ENCODE assay signal across 35 cellular contexts in the genomic region with DNA sequence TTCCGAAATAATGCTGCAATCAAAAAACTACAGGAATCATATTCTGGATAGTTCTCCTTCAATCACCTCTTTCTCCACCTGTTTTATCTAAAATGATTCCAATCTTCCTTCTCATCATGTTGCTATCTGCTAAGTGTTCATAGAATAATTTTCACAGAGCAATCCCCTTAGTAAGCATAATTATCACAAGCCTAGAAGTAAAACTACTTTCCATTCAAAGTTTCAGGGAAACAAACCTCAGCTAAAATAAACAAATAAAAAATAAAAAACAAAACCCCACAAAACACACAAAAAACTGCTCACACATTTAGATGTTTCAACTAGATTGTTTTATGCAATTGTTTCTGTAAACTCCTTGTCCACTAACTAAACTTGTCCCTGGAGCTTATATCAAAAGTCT.
"Had no signal": no experiment of that assay in that cellular context is flagged by ENCODE, and none has a peak within 500 bp of the region (broad histone marks: within the 10 kb centered on the region; RNA-seq: fewer than 3 reads in every experiment).

No MANE protein-coding gene starts in this region.

- ATAC-seq: activated CD8-positive, alpha-beta T cell treated with anti-CD3 and anti-CD28 coated beads, Interleukin-2, amount 10 ng/mL, durations not matched to agents 7 days and 5 days; activated naive CD4-positive, alpha-beta T cell treated with anti-CD3 and anti-CD28 coated beads, Interleukin-2, amount 50 U/mL, for 72 hours; activated T-cell treated with anti-CD3 and anti-CD28 coated beads, Interleukin-2, amount 50 U/mL, for 4 hours; activated T-cell treated with anti-CD3 and anti-CD28 coated beads, Interleukin-2, amount 50 U/mL, for 72 hours; activated T-helper 17 cell treated with anti-CD3 and anti-CD28 coated beads, Interleukin-2, amount 50 U/mL, for 72 hours; body of pancreas had no signal

- H3K27me3 ChIP-seq: body of pancreas had no signal

- H3K36me3 Mint-ChIP-seq: activated naive CD4-positive, alpha-beta T cell treated with anti-CD3 and anti-CD28 coated beads, Interleukin-2, amount 50 U/mL, for 72 hours; activated naive CD8-positive, alpha-beta T cell treated with anti-CD3 and anti-CD28 coated beads for 36 hours had no signal

- H3K9me3 Mint-ChIP-seq: activated B cell treated with CpG ODN at 0.5 μM for 24 hours; activated CD4-positive, alpha-beta memory T cell treated with anti-CD3 and anti-CD28 coated beads, Interleukin-2, amount 10 ng/mL, durations not matched to agents 7 days and 5 days; activated CD4-positive, alpha-beta T cell treated with anti-CD3 and anti-CD28 coated beads, Interleukin-2, amount 10 ng/mL, durations not matched to agents 24 days and 14 days; activated naive CD4-positive, alpha-beta T cell treated with anti-CD3 and anti-CD28 coated beads for 36 hours; activated naive CD4-positive, alpha-beta T cell treated with anti-CD3 and anti-CD28 coated beads, Interleukin-2, amount 50 U/mL, for 72 hours; activated naive CD8-positive, alpha-beta T cell treated with anti-CD3 and anti-CD28 coated beads for 36 hours; activated T-cell treated with anti-CD3 and anti-CD28 coated beads, Interleukin-2, amount 50 U/mL, for 4 hours; activated T-cell treated with anti-CD3 and anti-CD28 coated beads, Interleukin-2, amount 50 U/mL, for 72 hours; activated T-helper 1 cell treated with anti-CD3 and anti-CD28 coated beads, Interleukin-12 subunit alpha, Interleukin-12 subunit beta, Interleukin-2, Interleukin-4 antibody, amounts not matched to agents 30 ng/mL and 10 ng/mL and 1 ng/mL, durations not matched to agents 14 hours and 24 hours and 36 hours; activated T-helper 17 cell treated with anti-CD3 and anti-CD28 coated beads, Interleukin-2, amount 50 U/mL, for 72 hours; T-helper 1 cell treated with Interleukin-12 subunit alpha and Interleukin-12 subunit beta and Interleukin-4 antibody, amounts not matched to agents 30 μg/mL and 1 μg/mL, for 36 hours; T-helper 2 cell treated with Interferon-gamma antibody and Interleukin-4, amounts not matched to agents 5 μg/mL and 100 μg/mL, for 36 hours had no signal

- H3K4me3 Mint-ChIP-seq: activated B cell treated with CpG ODN at 0.5 μM for 24 hours; activated CD4-positive, alpha-beta memory T cell treated with anti-CD3 and anti-CD28 coated beads, Interleukin-2, amount 10 ng/mL, durations not matched to agents 7 days and 5 days; activated CD4-positive, alpha-beta T cell treated with anti-CD3 and anti-CD28 coated beads, Interleukin-2, amount 10 ng/mL, durations not matched to agents 24 days and 14 days; activated CD8-positive, alpha-beta T cell treated with anti-CD3 and anti-CD28 coated beads, Interleukin-2, amount 10 ng/mL, durations not matched to agents 7 days and 5 days; activated naive CD4-positive, alpha-beta T cell treated with anti-CD3 and anti-CD28 coated beads for 36 hours; activated naive CD8-positive, alpha-beta T cell treated with anti-CD3 and anti-CD28 coated beads for 36 hours; activated T-cell treated with anti-CD3 and anti-CD28 coated beads, Interleukin-2, amount 50 U/mL, for 4 hours; activated T-cell treated with anti-CD3 and anti-CD28 coated beads, Interleukin-2, amount 50 U/mL, for 72 hours; activated T-helper 1 cell treated with anti-CD3 and anti-CD28 coated beads, Interleukin-12 subunit alpha, Interleukin-12 subunit beta, Interleukin-2, Interleukin-4 antibody, amounts not matched to agents 30 ng/mL and 10 ng/mL and 1 ng/mL, durations not matched to agents 14 hours and 24 hours and 36 hours; activated T-helper 17 cell treated with anti-CD3 and anti-CD28 coated beads, Interleukin-2, amount 50 U/mL, for 72 hours; T-helper 1 cell treated with Interleukin-12 subunit alpha and Interleukin-12 subunit beta and Interleukin-4 antibody, amounts not matched to agents 30 μg/mL and 1 μg/mL, for 36 hours; T-helper 2 cell treated with Interferon-gamma antibody and Interleukin-4, amounts not matched to agents 5 μg/mL and 100 μg/mL, for 36 hours had no signal

- H3K4me1 Mint-ChIP-seq: activated CD4-positive, alpha-beta memory T cell treated with anti-CD3 and anti-CD28 coated beads, Interleukin-2, amount 10 ng/mL, durations not matched to agents 7 days and 5 days; activated CD4-positive, alpha-beta T cell treated with anti-CD3 and anti-CD28 coated beads, Interleukin-2, amount 10 ng/mL, durations not matched to agents 24 days and 14 days; activated naive CD8-positive, alpha-beta T cell treated with anti-CD3 and anti-CD28 coated beads for 36 hours; activated T-helper 17 cell treated with anti-CD3 and anti-CD28 coated beads, Interleukin-2, amount 50 U/mL, for 72 hours had no signal

- H3K27ac Mint-ChIP-seq: activated B cell treated with CpG ODN at 0.5 μM for 24 hours; activated CD4-positive, alpha-beta memory T cell treated with anti-CD3 and anti-CD28 coated beads, Interleukin-2, amount 10 ng/mL, durations not matched to agents 7 days and 5 days; activated CD4-positive, alpha-beta T cell treated with anti-CD3 and anti-CD28 coated beads, Interleukin-2, amount 10 ng/mL, durations not matched to agents 24 days and 14 days; activated CD8-positive, alpha-beta T cell treated with anti-CD3 and anti-CD28 coated beads, Interleukin-2, amount 10 ng/mL, durations not matched to agents 7 days and 5 days; activated naive CD4-positive, alpha-beta T cell treated with anti-CD3 and anti-CD28 coated beads for 36 hours; activated naive CD4-positive, alpha-beta T cell treated with anti-CD3 and anti-CD28 coated beads, Interleukin-2, amount 50 U/mL, for 72 hours; activated naive CD8-positive, alpha-beta T cell treated with anti-CD3 and anti-CD28 coated beads for 36 hours; activated T-cell treated with anti-CD3 and anti-CD28 coated beads, Interleukin-2, amount 50 U/mL, for 72 hours; activated T-helper 1 cell treated with anti-CD3 and anti-CD28 coated beads, Interleukin-12 subunit alpha, Interleukin-12 subunit beta, Interleukin-2, Interleukin-4 antibody, amounts not matched to agents 30 ng/mL and 10 ng/mL and 1 ng/mL, durations not matched to agents 14 hours and 24 hours and 36 hours; activated T-helper 17 cell treated with anti-CD3 and anti-CD28 coated beads, Interleukin-2, amount 50 U/mL, for 72 hours; T-helper 1 cell treated with Interleukin-12 subunit alpha and Interleukin-12 subunit beta and Interleukin-4 antibody, amounts not matched to agents 30 μg/mL and 1 μg/mL, for 36 hours; T-helper 2 cell treated with Interferon-gamma antibody and Interleukin-4, amounts not matched to agents 5 μg/mL and 100 μg/mL, for 36 hours had no signal

- H3K27ac ChIP-seq: adrenal gland, body of pancreas, brain microvascular endothelial cell, breast epithelium, VCaP had no signal

- H3K4me1 ChIP-seq: breast epithelium had no signal

- DNase-seq: activated B cell treated with CpG ODN at 0.5 μM for 24 hours; activated CD4-positive, alpha-beta memory T cell treated with anti-CD3 and anti-CD28 coated beads, Interleukin-2, amount 10 ng/mL, durations not matched to agents 7 days and 5 days; activated CD4-positive, alpha-beta T cell treated with anti-CD3 and anti-CD28 coated beads for 4 hours; activated CD4-positive, alpha-beta T cell treated with anti-CD3 and anti-CD28 coated beads, Interleukin-2, amount 10 ng/mL, durations not matched to agents 24 days and 14 days; activated CD4-positive, alpha-beta T cell treated with anti-CD3 and anti-CD28 coated beads, Interleukin-2, amount 50 U/mL, for 1 hour; activated CD4-positive, alpha-beta T cell treated with anti-CD3 and anti-CD28 coated beads, Interleukin-2, amount 50 U/mL, for 4 hours; activated CD4-positive, CD25-positive, alpha-beta regulatory T cell treated with anti-CD3 and anti-CD28 coated beads, Interleukin-2, amount 50 U/mL, for 72 hours; activated CD8-positive, alpha-beta memory T cell treated with anti-CD3 and anti-CD28 coated beads, Interleukin-2, amount 50 U/mL, for 4 hours; activated CD8-positive, alpha-beta T cell treated with anti-CD3 and anti-CD28 coated beads, Interleukin-2, amount 10 ng/mL, durations not matched to agents 7 days and 5 days; activated effector memory CD4-positive, alpha-beta T cell treated with anti-CD3 and anti-CD28 coated beads, Interleukin-2, amount 50 U/mL, for 16 hours; activated gamma-delta T cell treated with Interleukin-2 at 50 U/mL for 16 hours; activated naive CD4-positive, alpha-beta T cell; activated naive CD4-positive, alpha-beta T cell treated with anti-CD3 and anti-CD28 coated beads for 36 hours; activated naive CD4-positive, alpha-beta T cell treated with anti-CD3 and anti-CD28 coated beads, Interleukin-2, amount 50 U/mL, for 16 hours; activated naive CD8-positive, alpha-beta T cell treated with anti-CD3 and anti-CD28 coated beads for 36 hours; activated T-cell treated with anti-CD3 and anti-CD28 coated beads for 4 hours; activated T-cell treated with anti-CD3 and anti-CD28 coated beads, Interleukin-2, amount 50 U/mL, for 1 hour; activated T-cell treated with anti-CD3 and anti-CD28 coated beads, Interleukin-2, amount 50 U/mL, for 4 hours; activated T-cell treated with anti-CD3 and anti-CD28 coated beads, Interleukin-2, amount 50 U/mL, for 72 hours; adrenal gland; amniotic stem cell; aorta; body of pancreas; brain microvascular endothelial cell; central memory CD4-positive, alpha-beta T cell; T-helper 1 cell; T-helper 2 cell; T-helper 9 cell had no signal

- H3K36me3 ChIP-seq: adrenal gland, brain microvascular endothelial cell, breast epithelium had no signal

- H3K4me3 ChIP-seq: adrenal gland, body of pancreas, breast epithelium had no signal

- H3K9me3 ChIP-seq: adrenal gland, body of pancreas, breast epithelium had no signal
